19 cellular contexts compared by ENCODE assay signal in the genomic region with DNA sequence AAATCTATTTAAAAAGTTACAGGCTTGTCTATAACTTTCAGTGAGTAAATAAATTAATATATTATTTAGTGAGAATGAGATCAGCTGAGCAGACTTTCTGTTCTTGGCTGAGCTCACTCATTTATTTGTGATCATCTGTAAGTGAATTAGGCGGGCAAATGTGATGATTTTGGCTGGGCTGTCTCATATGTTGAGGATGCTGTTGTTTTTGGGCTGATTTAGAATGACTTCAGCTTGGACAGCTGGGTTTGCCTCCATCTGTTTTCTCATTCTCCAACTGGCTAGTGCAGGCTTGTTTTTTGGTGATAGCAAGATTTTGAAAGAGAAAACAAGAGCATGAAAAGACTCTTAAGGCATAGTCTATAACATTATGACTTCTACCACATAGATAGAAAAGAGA.
DNase-seq lines count a peak whose midpoint lies in the region; ATAC-seq and TF ChIP-seq lines count a peak whose summit lies in the region.
"Had no signal": no experiment of that assay in that cellular context is flagged by ENCODE, and none has a peak within 500 bp of the region (broad histone marks: within the 10 kb centered on the region; RNA-seq: fewer than 3 reads in every experiment).

No MANE protein-coding gene starts in this region.

- no peaks in the 10 kb centered on the region for H3K27me3 Mint-ChIP-seq in activated naive CD4-positive, alpha-beta T cell treated with anti-CD3 and anti-CD28 coated beads, Interleukin-2, amount 10 ng/mL, durations not matched to agents 7 days and 5 days
- no peaks in the 10 kb centered on the region for H3K27me3 Mint-ChIP-seq in glutamatergic neuron (ENCODE audit: unreplicated experiment)
- H3K27me3 Mint-ChIP-seq in activated T-cell treated with anti-CD3 and anti-CD28 coated beads, Interleukin-2, amount 50 U/mL, for 24 hours: no peaks in the 10 kb centered on the region
- H3K27me3 Mint-ChIP-seq: B cell; CD4-positive, alpha-beta T cell; CD8-positive, alpha-beta memory T cell had no signal

- no peaks in the 10 kb centered on the region for H3K9me3 ChIP-seq in BE2C
- H3K9me3 ChIP-seq: BLaER1 treated with 17β-estradiol and CSF1 and Interleukin-3, amounts not matched to agents 10 nM and 100 nM; HAP-1 had no signal

- no peak overlapping the region for H3K4me3 Mint-ChIP-seq in activated naive CD4-positive, alpha-beta T cell treated with anti-CD3 and anti-CD28 coated beads, Interleukin-2, amount 10 ng/mL, durations not matched to agents 7 days and 5 days
- no peak overlapping the region for H3K4me3 Mint-ChIP-seq in glutamatergic neuron (ENCODE audit: unreplicated experiment)
- no peak overlapping the region for H3K4me3 Mint-ChIP-seq in activated T-cell treated with anti-CD3 and anti-CD28 coated beads, Interleukin-2, amount 50 U/mL, for 24 hours
- H3K4me3 Mint-ChIP-seq: B cell; CD14-positive monocyte; CD4-positive, alpha-beta T cell; CD8-positive, alpha-beta memory T cell; HFFc6 had no signal

- TF ChIP-seq CTCF in BE2C (IDR thresholded peaks at IDR 0.05; ENCODE audit: low read depth, low read length): no peak
- no peak for TF ChIP-seq CTCF in glutamatergic neuron (IDR thresholded peaks at IDR 0.05; ENCODE audit: partially characterized antibody, unreplicated experiment)

- H3K36me3 Mint-ChIP-seq in activated naive CD4-positive, alpha-beta T cell treated with anti-CD3 and anti-CD28 coated beads, Interleukin-2, amount 10 ng/mL, durations not matched to agents 7 days and 5 days: no peaks in the 10 kb centered on the region
- H3K36me3 Mint-ChIP-seq in activated naive CD4-positive, alpha-beta T cell treated with anti-CD3 and anti-CD28 coated beads, Interleukin-2, amount 50 U/mL, for 72 hours: no peaks in the 10 kb centered on the region
- H3K36me3 Mint-ChIP-seq in glutamatergic neuron (ENCODE audit: unreplicated experiment): no peaks in the 10 kb centered on the region
- no peaks in the 10 kb centered on the region for H3K36me3 Mint-ChIP-seq in activated T-cell treated with anti-CD3 and anti-CD28 coated beads, Interleukin-2, amount 50 U/mL, for 24 hours (ENCODE audit: low read depth)
- H3K36me3 Mint-ChIP-seq: CD14-positive monocyte; CD8-positive, alpha-beta memory T cell had no signal

- no peaks in the 10 kb centered on the region for H3K36me3 ChIP-seq in BE2C
- H3K36me3 ChIP-seq: BLaER1 treated with 17β-estradiol and CSF1 and Interleukin-3, amounts not matched to agents 10 nM and 100 nM; HAP-1 had no signal

- H3K4me3 ChIP-seq in BE2C (ENCODE audit: low read depth, low read length): no peak overlapping the region
- H3K4me3 ChIP-seq: BLaER1 treated with 17β-estradiol and CSF1 and Interleukin-3, amounts not matched to agents 10 nM and 100 nM; HAP-1 had no signal

- ATAC-seq in activated naive CD4-positive, alpha-beta T cell treated with anti-CD3 and anti-CD28 coated beads, Interleukin-2, amount 50 U/mL, for 72 hours: no peak
- no peak for ATAC-seq in stimulated activated naive CD8-positive, alpha-beta T cell treated with anti-CD3 and anti-CD28 coated beads, Interleukin-15, Interleukin-2, amounts not matched to agents 100 U/mL and 50 U/mL, for 24 hours

- no peak for DNase-seq in activated naive CD4-positive, alpha-beta T cell treated with anti-CD3 and anti-CD28 coated beads, Interleukin-2, amount 10 ng/mL, durations not matched to agents 7 days and 5 days
- no peak for DNase-seq in activated naive CD4-positive, alpha-beta T cell treated with anti-CD3 and anti-CD28 coated beads, Interleukin-2, amount 50 U/mL, for 72 hours (ENCODE audit: low spot score in 2 of 2)
- peak; percentile 12 for DNase-seq in BE2C
- DNase-seq in NCI-H1694 treated with DMSO at 0.1 percent for 48 hours (lab: John Stamatoyannopoulos, UW): peak; percentile 94
- no peak for DNase-seq in glutamatergic neuron
- no peak for DNase-seq in stimulated activated naive CD8-positive, alpha-beta T cell treated with anti-CD3 and anti-CD28 coated beads, Interleukin-15, Interleukin-2, amounts not matched to agents 100 U/mL and 50 U/mL, for 24 hours
- no peak for DNase-seq in activated T-cell treated with anti-CD3 and anti-CD28 coated beads, Interleukin-2, amount 50 U/mL, for 24 hours
- DNase-seq: CD4-positive, alpha-beta T cell; CD8-positive, alpha-beta memory T cell; DMS 273 treated with DMSO at 0.1 percent for 48 hours; DMS79; EL; GDM1; GOT3; HFFc6 had no signal

- CTCF ChIA-PET in activated naive CD4-positive, alpha-beta T cell treated with anti-CD3 and anti-CD28 coated beads, Interleukin-2, amount 10 ng/mL, durations not matched to agents 7 days and 5 days (lab: Charles Lee): no interaction called here

- H3K9me3 Mint-ChIP-seq in activated naive CD4-positive, alpha-beta T cell treated with anti-CD3 and anti-CD28 coated beads, Interleukin-2, amount 10 ng/mL, durations not matched to agents 7 days and 5 days: no peaks in the 10 kb centered on the region
- no peaks in the 10 kb centered on the region for H3K9me3 Mint-ChIP-seq in activated naive CD4-positive, alpha-beta T cell treated with anti-CD3 and anti-CD28 coated beads, Interleukin-2, amount 50 U/mL, for 72 hours
- H3K9me3 Mint-ChIP-seq in glutamatergic neuron (ENCODE audit: unreplicated experiment): peaks cover 2% of the 10 kb centered on the region
- H3K9me3 Mint-ChIP-seq in activated T-cell treated with anti-CD3 and anti-CD28 coated beads, Interleukin-2, amount 50 U/mL, for 24 hours: no peaks in the 10 kb centered on the region
- H3K9me3 Mint-ChIP-seq: CD14-positive monocyte; CD4-positive, alpha-beta T cell; HFFc6 had no signal

- no peaks in the 10 kb centered on the region for H3K4me1 ChIP-seq in BE2C
- H3K4me1 ChIP-seq: BLaER1 treated with 17β-estradiol and CSF1 and Interleukin-3, amounts not matched to agents 10 nM and 100 nM; HAP-1 had no signal

- H3K4me1 Mint-ChIP-seq in activated naive CD4-positive, alpha-beta T cell treated with anti-CD3 and anti-CD28 coated beads, Interleukin-2, amount 10 ng/mL, durations not matched to agents 7 days and 5 days: no peaks in the 10 kb centered on the region
- H3K4me1 Mint-ChIP-seq in glutamatergic neuron (ENCODE audit: low read depth, unreplicated experiment): peaks cover 16% of the 10 kb centered on the region
- no peaks in the 10 kb centered on the region for H3K4me1 Mint-ChIP-seq in activated T-cell treated with anti-CD3 and anti-CD28 coated beads, Interleukin-2, amount 50 U/mL, for 24 hours (ENCODE audit: low read depth)
- H3K4me1 Mint-ChIP-seq: B cell; CD14-positive monocyte; CD8-positive, alpha-beta memory T cell had no signal

- H3K27ac Mint-ChIP-seq in activated naive CD4-positive, alpha-beta T cell treated with anti-CD3 and anti-CD28 coated beads, Interleukin-2, amount 10 ng/mL, durations not matched to agents 7 days and 5 days: peak overlapping the region; percentile 28
- no peak overlapping the region for H3K27ac Mint-ChIP-seq in activated naive CD4-positive, alpha-beta T cell treated with anti-CD3 and anti-CD28 coated beads, Interleukin-2, amount 50 U/mL, for 72 hours
- H3K27ac Mint-ChIP-seq in glutamatergic neuron (ENCODE audit: unreplicated experiment): peak overlapping the region; percentile 79
- no peak overlapping the region for H3K27ac Mint-ChIP-seq in activated T-cell treated with anti-CD3 and anti-CD28 coated beads, Interleukin-2, amount 50 U/mL, for 24 hours
- H3K27ac Mint-ChIP-seq: B cell; CD14-positive monocyte; CD4-positive, alpha-beta T cell; CD8-positive, alpha-beta memory T cell; HFFc6 had no signal

- H3K27me3 ChIP-seq in BE2C: no peaks in the 10 kb centered on the region
- H3K27me3 ChIP-seq: BLaER1 treated with 17β-estradiol and CSF1 and Interleukin-3, amounts not matched to agents 10 nM and 100 nM had no signal

Comparison
In these comparisons a context has a peak if more than half of its experiments do, and no peak if none do; other contexts are left out.
1. H3K27ac Mint-ChIP-seq: peak in activated naive CD4-positive, alpha-beta T cell treated with anti-CD3 and anti-CD28 coated beads, Interleukin-2, amount 10 ng/mL, durations not matched to agents 7 days and 5 days (single experiment) and glutamatergic neuron (single experiment); none in activated naive CD4-positive, alpha-beta T cell treated with anti-CD3 and anti-CD28 coated beads, Interleukin-2, amount 50 U/mL, for 72 hours (0 of 2) and activated T-cell treated with anti-CD3 and anti-CD28 coated beads, Interleukin-2, amount 50 U/mL, for 24 hours (single experiment).
2. DNase-seq: peak in BE2C (single experiment) and NCI-H1694 treated with DMSO at 0.1 percent for 48 hours (single experiment); none in activated naive CD4-positive, alpha-beta T cell treated with anti-CD3 and anti-CD28 coated beads, Interleukin-2, amount 10 ng/mL, durations not matched to agents 7 days and 5 days (single experiment), activated naive CD4-positive, alpha-beta T cell treated with anti-CD3 and anti-CD28 coated beads, Interleukin-2, amount 50 U/mL, for 72 hours (0 of 2), glutamatergic neuron (single experiment), stimulated activated naive CD8-positive, alpha-beta T cell treated with anti-CD3 and anti-CD28 coated beads, Interleukin-15, Interleukin-2, amounts not matched to agents 100 U/mL and 50 U/mL, for 24 hours (single experiment) and activated T-cell treated with anti-CD3 and anti-CD28 coated beads, Interleukin-2, amount 50 U/mL, for 24 hours (single experiment).